ENCODE assay signal across 9 cellular contexts in the genomic region with DNA sequence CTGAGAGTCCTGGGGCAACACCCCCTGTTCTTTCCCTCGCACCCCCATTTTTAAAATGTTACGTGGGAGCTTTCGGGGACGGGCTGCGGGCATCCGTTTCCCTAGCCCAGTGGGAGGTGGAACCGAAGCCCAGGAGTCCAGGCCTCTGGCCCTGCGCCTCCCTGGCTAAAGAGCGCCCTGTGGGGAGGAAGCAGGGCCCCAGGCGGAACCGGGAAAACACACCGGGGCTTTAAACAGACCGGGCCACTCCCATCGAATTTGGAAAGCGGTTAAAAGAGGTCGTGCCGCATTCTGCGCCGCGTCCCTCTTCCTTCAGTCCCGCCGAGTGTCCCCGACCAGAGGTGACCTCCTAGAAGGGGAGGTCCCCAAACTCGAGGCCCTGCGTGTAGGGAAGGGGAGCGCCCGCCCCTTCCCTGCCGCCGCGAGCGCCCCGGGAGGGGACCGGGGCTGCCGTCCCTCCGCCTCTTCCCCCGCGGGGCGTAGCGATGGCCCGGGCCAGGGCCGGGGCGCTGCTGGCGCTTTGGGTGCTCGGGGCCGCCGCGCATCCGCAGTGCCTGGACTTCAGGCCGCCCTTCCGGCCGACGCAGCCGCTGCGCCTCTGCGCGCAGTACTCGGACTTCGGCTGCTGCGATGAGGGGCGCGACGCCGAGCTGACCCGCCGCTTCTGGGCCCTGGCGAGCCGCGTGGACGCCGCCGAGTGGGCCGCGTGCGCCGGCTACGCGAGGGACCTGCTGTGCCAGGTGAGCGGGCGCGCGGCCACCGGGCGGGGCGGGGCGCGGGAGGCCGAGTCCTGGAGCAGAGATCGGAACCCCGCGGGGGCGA. TPM values are rescaled to one million over a fixed set of nuclear protein-coding genes. Genes with fewer than 3 reads are reported as not detected.
A peak's percentile ranks its signal among the peaks of the same experiment; 100 is the strongest.
DNase-seq lines count a peak whose midpoint lies in the region; ATAC-seq and TF ChIP-seq lines count a peak whose summit lies in the region.
"Had no signal": no experiment of that assay in that cellular context is flagged by ENCODE, and none has a peak within 500 bp of the region (broad histone marks: within the 10 kb centered on the region; RNA-seq: fewer than 3 reads in every experiment).

A gene (plus strand): TSS at position 407 of the 822 bp plus-strand sequence. CDS start 79 bp downstream, at position 486.

- H3K9me3 ChIP-seq in HUES64 (ENCODE audit: insufficient read depth, low read depth, low read length): no peaks in the 10 kb centered on the region
- H3K9me3 ChIP-seq in subcutaneous abdominal adipose tissue (ENCODE audit: control insufficient read depth in 5 of 5, low read length in 5 of 5): no peaks in the 10 kb centered on the region

- peak; percentile 70 for ATAC-seq in left lobe of liver
- ATAC-seq in HG02973 (IDR thresholded peaks at IDR 0.05; ENCODE audit: unreplicated experiment): no peak

- 3% methylated on average over 91 of the region's 91 CpGs for WGBS in HUES64

- H3K4me1 ChIP-seq in HUES64 (ENCODE audit: insufficient read depth, low read length) (no peaks in the 10 kb centered on the region), subcutaneous abdominal adipose tissue (ENCODE audit: control insufficient read depth in 5 of 5, insufficient read depth in 5 of 5, low read length in 5 of 5) (peaks cover 0 to 18% (median 14%) of the 10 kb centered on the region in 5 donors)

- H3K36me3 ChIP-seq in HUES64 (ENCODE audit: insufficient read depth, low read length): no peaks in the 10 kb centered on the region
- H3K36me3 ChIP-seq in subcutaneous abdominal adipose tissue (ENCODE audit: control insufficient read depth in 5 of 5, insufficient read depth in 5 of 5, low read length in 5 of 5): no peaks in the 10 kb centered on the region

- H3K9ac ChIP-seq in HUES64 (ENCODE audit: low read depth, low read length) (peak within 1 kb of the TSS; percentile 72), subcutaneous abdominal adipose tissue (ENCODE audit: low read length in 5 of 5) (peak within 1 kb of the TSS in 3 of 5 donors; percentile 42 to 74 (median 56))

- no peak for TF ChIP-seq CTCF in coronary artery (IDR thresholded peaks at IDR 0.05)

- no peak for DNase-seq in coronary artery (ENCODE audit: low spot score)
- DNase-seq in left lobe of liver (ENCODE audit: low spot score): no peak
- no peak for DNase-seq in HK-2 (ENCODE audit: unreplicated experiment)
- DNase-seq in NCI-H2081 treated with DMSO at 0.1 percent for 48 hours (lab: John Stamatoyannopoulos, UW): no peak
- DNase-seq: kidney glomerular epithelial cell, NCI-H1048 had no signal

- H3K27me3 ChIP-seq in HUES64 (ENCODE audit: insufficient read depth, low read length): peaks cover 31% of the 10 kb centered on the region
- H3K27me3 ChIP-seq in subcutaneous abdominal adipose tissue (ENCODE audit: control insufficient read depth in 5 of 5, insufficient read depth in 4 of 5, low read length in 5 of 5): peaks cover 3 to 19% (median 11%) of the 10 kb centered on the region in 5 donors

- H3K27ac ChIP-seq in HUES64 (ENCODE audit: low read depth, low read length) (no peak within 1 kb of the TSS), coronary artery (peak within 1 kb of the TSS in 1 of 2 donors; percentile 19), subcutaneous abdominal adipose tissue (ENCODE audit: low read depth, low read length) (no peak within 1 kb of the TSS)

- peak within 1 kb of the TSS; percentile 68 for H3K4me3 ChIP-seq in HUES64 (ENCODE audit: low read length)
- H3K4me3 ChIP-seq in coronary artery: peak within 1 kb of the TSS; percentile 78
- H3K4me3 ChIP-seq in subcutaneous abdominal adipose tissue (ENCODE audit: low read depth in 1 of 5, low read length in 5 of 5): peak within 1 kb of the TSS; percentile 41 to 68 (median 55)

RNA-seq across cellular contexts. Expression of the gene that starts here (rescaled TPM):
- polyA plus RNA-seq in HUES64 (2013, experiment 1 of 2): 1.7 TPM
- 1.8 TPM for polyA plus RNA-seq in HUES64 (2013, experiment 2 of 2)
- 0.96 TPM for total RNA-seq in left lobe of liver

Comparison
In these comparisons a context has a peak if more than half of its experiments do, and no peak if none do; other contexts are left out.
1. Peak in ATAC-seq in left lobe of liver; RNA of the gene not detected or under 1 TPM.